In the genomic region with DNA sequence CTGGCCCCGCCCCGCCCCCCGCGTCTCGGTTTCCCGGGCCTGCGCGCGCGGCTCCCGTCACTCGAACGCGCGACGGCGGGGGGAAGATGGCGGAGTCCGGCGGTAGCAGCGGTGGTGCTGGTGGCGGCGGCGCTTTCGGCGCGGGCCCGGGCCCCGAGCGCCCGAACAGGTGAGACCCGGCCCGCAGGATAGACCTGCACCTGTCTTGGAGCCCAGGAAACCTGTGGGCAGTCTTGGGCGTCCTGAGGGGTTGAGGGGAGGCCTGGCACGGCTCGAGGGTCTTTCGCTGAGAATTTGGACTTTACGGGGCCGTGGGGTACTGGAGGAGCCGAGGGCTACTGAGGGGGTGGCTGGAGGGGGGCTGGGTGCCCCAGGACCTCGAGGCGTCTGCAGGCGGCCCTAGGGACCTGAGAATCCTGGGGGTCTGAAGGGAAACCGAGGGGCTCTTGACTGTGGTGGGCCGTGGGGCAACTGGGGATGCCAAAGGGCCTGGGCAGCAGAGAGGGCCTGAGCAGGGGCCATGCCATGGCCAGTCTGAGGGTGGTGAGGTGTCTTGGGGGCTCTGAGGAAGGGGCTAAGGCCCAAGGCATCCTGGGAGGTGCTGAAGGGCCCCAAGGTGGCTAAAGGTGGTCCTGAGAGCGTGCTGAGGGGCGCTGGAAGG, we compare ENCODE assay signal across 8 cellular contexts. TPM values are rescaled to one million over a fixed set of nuclear protein-coding genes. Genes with fewer than 3 reads are reported as not detected.
DNase-seq lines count a peak whose midpoint lies in the region; ATAC-seq and TF ChIP-seq lines count a peak whose summit lies in the region.

Gene KLHL26 (plus strand): TSS at position 60 of the 661 bp plus-strand sequence. CDS start 27 bp downstream, at position 87.

- peak within 1 kb of the TSS; percentile 82 for H3K4me3 Mint-ChIP-seq in activated naive CD8-positive, alpha-beta T cell treated with anti-CD3 and anti-CD28 coated beads, Interleukin-2, amount 10 ng/mL, durations not matched to agents 7 days and 5 days

- H3K4me3 ChIP-seq in liver (ENCODE audit: low read depth in 1 of 3, low read length in 3 of 3) (peak within 1 kb of the TSS; percentile 65 to 79 (median 76)), thyroid gland (replicated peaks in 1 of 3) (peak within 1 kb of the TSS; percentile 56 to 97 (median 86))

- H3K9me3 ChIP-seq in liver (ENCODE audit: control insufficient read depth in 4 of 4, low read length in 3 of 4) (no peaks in the 10 kb centered on the region), thyroid gland (no peaks in the 10 kb centered on the region)

- TF ChIP-seq RAD21 in liver (IDR thresholded peaks at IDR 0.05): no peak

- DNase-seq in activated CD8-positive, alpha-beta memory T cell treated with anti-CD3 and anti-CD28 coated beads, Interleukin-2, amount 50 U/mL, for 4 hours: no peak
- peak; percentile 42 for DNase-seq in activated naive CD8-positive, alpha-beta T cell treated with anti-CD3 and anti-CD28 coated beads, Interleukin-2, amount 10 ng/mL, durations not matched to agents 7 days and 5 days
- DNase-seq in thyroid gland (no peak), islet precursor cell (no peak)
- DNase-seq in central memory CD4-positive, alpha-beta T cell: no peak

- peak within 1 kb of the TSS; percentile 74 to 86 for H3K9ac ChIP-seq in liver (ENCODE audit: low read depth in 1 of 2, low read length in 2 of 2)

- 6% methylated on average over 47 of the region's 47 CpGs for WGBS in liver
- WGBS in thyroid gland, 2 donors: 4 to 9% methylated on average over 7 to 17 of the region's 47 CpGs

- H3K4me1 ChIP-seq in liver (ENCODE audit: control insufficient read depth in 4 of 4, insufficient read depth in 4 of 4, low read length in 3 of 4) (peaks cover 5 to 17% (median 12%) of the 10 kb centered on the region in 4 donors), thyroid gland (peaks cover 8 to 31% of the 10 kb centered on the region in 2 donors)

- peak in 1 of 2 donors; percentile 73 for TF ChIP-seq POLR2A in thyroid gland (IDR thresholded peaks at IDR 0.05)

- H3K27ac ChIP-seq in liver (ENCODE audit: low read depth in 1 of 2, low read length in 2 of 2) (peak within 1 kb of the TSS; percentile 54 to 75), thyroid gland (peak within 1 kb of the TSS; percentile 92 to 98 (median 96))

- peak within 1 kb of the TSS; percentile 85 for H3K27ac Mint-ChIP-seq in activated naive CD8-positive, alpha-beta T cell treated with anti-CD3 and anti-CD28 coated beads, Interleukin-2, amount 10 ng/mL, durations not matched to agents 7 days and 5 days

- H3K27me3 ChIP-seq in liver (ENCODE audit: control insufficient read depth in 4 of 4, insufficient read depth in 4 of 4, low read length in 3 of 4) (no peaks in the 10 kb centered on the region), thyroid gland (no peaks in the 10 kb centered on the region)

- TF ChIP-seq CTCF in liver (IDR thresholded peaks at IDR 0.05; ENCODE audit: low read depth, low read length, missing input control) (no peak), thyroid gland (IDR thresholded peaks at IDR 0.05) (no peak)

- H3K9me3 Mint-ChIP-seq in activated naive CD8-positive, alpha-beta T cell treated with anti-CD3 and anti-CD28 coated beads, Interleukin-2, amount 10 ng/mL, durations not matched to agents 7 days and 5 days: no peaks in the 10 kb centered on the region

- peaks cover 2% of the 10 kb centered on the region for H3K36me3 Mint-ChIP-seq in activated naive CD8-positive, alpha-beta T cell treated with anti-CD3 and anti-CD28 coated beads, Interleukin-2, amount 10 ng/mL, durations not matched to agents 7 days and 5 days

- intact Hi-C loops in thyroid gland (cut with DNase I): no loop called here

- POLR2A ChIA-PET in activated CD8-positive, alpha-beta memory T cell treated with anti-CD3 and anti-CD28 coated beads for 36 hours (lab: Charles Lee): interaction anchor here (1.7 kb wide), 1 partner anchor 195 kb away, joined by 3 read pairs; the partner anchor contains the start of gene UPF1
- POLR2A ChIA-PET in activated naive CD8-positive, alpha-beta T cell treated with anti-CD3 and anti-CD28 coated beads, Interleukin-2, amount 10 ng/mL, durations not matched to agents 7 days and 5 days (lab: Charles Lee): no interaction called here

- H3K36me3 ChIP-seq in liver (ENCODE audit: control insufficient read depth in 4 of 4, insufficient read depth in 3 of 4, low read depth in 1 of 4, low read length in 3 of 4): no peaks in the 10 kb centered on the region
- H3K36me3 ChIP-seq in thyroid gland: no peaks in the 10 kb centered on the region

- ATAC-seq in activated naive CD8-positive, alpha-beta T cell treated with anti-CD3 and anti-CD28 coated beads, Interleukin-2, amount 10 ng/mL, durations not matched to agents 7 days and 5 days (ENCODE audit: low read depth): peak; percentile 49
- ATAC-seq in HG03460 (IDR thresholded peaks at IDR 0.05; ENCODE audit: unreplicated experiment): no peak

- H3K27me3 Mint-ChIP-seq in activated naive CD8-positive, alpha-beta T cell treated with anti-CD3 and anti-CD28 coated beads, Interleukin-2, amount 10 ng/mL, durations not matched to agents 7 days and 5 days: peaks cover 9% of the 10 kb centered on the region

- peaks cover 24% of the 10 kb centered on the region for H3K4me1 Mint-ChIP-seq in activated naive CD8-positive, alpha-beta T cell treated with anti-CD3 and anti-CD28 coated beads, Interleukin-2, amount 10 ng/mL, durations not matched to agents 7 days and 5 days

- CTCF ChIA-PET in activated CD8-positive, alpha-beta memory T cell treated with anti-CD3 and anti-CD28 coated beads for 36 hours (lab: Charles Lee): no interaction called here

TF ChIP-seq in liver, 16 proteins besides CTCF, POLR2A, EP300 and RAD21:
- TF ChIP-seq YY1 (IDR thresholded peaks at IDR 0.05) (peak; percentile 28), NR2F2 (IDR thresholded peaks at IDR 0.05) (no peak)

RNA-seq across cellular contexts. Expression of gene KLHL26, which starts in this region (rescaled TPM):
- 10 to 100 TPM; 11.8 to 14.3 TPM for total RNA-seq in activated CD8-positive, alpha-beta memory T cell treated with anti-CD3 and anti-CD28 coated beads for 36 hours
- 10 to 100 TPM; 13.6 to 14.3 TPM for total RNA-seq in activated naive CD8-positive, alpha-beta T cell treated with anti-CD3 and anti-CD28 coated beads, Interleukin-2, amount 10 ng/mL, durations not matched to agents 7 days and 5 days
- 1 to 10 TPM; 2.4 to 5.9 TPM for total RNA-seq in liver
- 1 to 10 TPM; 2.3 to 2.4 TPM for polyA plus RNA-seq in liver
- total RNA-seq in thyroid gland: 10 to 100 TPM; 13.4 to 20.2 (median 15.9) TPM
